ENCODE assay signal across 23 cellular contexts in genomic region chr6:110337481-110337880, GRCh38. TPM values are rescaled to one million over a fixed set of nuclear protein-coding genes. Genes with fewer than 3 reads are reported as not detected.
"Had no signal": no experiment of that assay in that cellular context is flagged by ENCODE, and none has a peak within 500 bp of the region (broad histone marks: within the 10 kb centered on the region; RNA-seq: fewer than 3 reads in every experiment).

No MANE protein-coding gene starts in this region.

- H3K36me3 ChIP-seq: brain microvascular endothelial cell, prostate gland, right atrium auricular region had no signal

- H3K4me3 Mint-ChIP-seq: activated CD4-positive, alpha-beta memory T cell treated with anti-CD3 and anti-CD28 coated beads for 36 hours; activated CD8-positive, alpha-beta memory T cell treated with anti-CD3 and anti-CD28 coated beads, Interleukin-2, amount 10 ng/mL, durations not matched to agents 7 days and 5 days; activated naive CD8-positive, alpha-beta T cell treated with anti-CD3 and anti-CD28 coated beads for 36 hours; central memory CD8-positive, alpha-beta T cell; memory B cell; naive thymus-derived CD8-positive, alpha-beta T cell; stimulated activated naive CD8-positive, alpha-beta T cell treated with anti-CD3 and anti-CD28 coated beads, Interleukin-15, Interleukin-2, amounts not matched to agents 100 ng/mL and 50 ng/mL, for 24 hours; T-cell; type B pancreatic cell; WTC11 had no signal

- H3K4me1 ChIP-seq: prostate gland, right atrium auricular region had no signal

- H3K9me3 Mint-ChIP-seq: activated CD4-positive, alpha-beta memory T cell treated with anti-CD3 and anti-CD28 coated beads for 36 hours; activated naive CD8-positive, alpha-beta T cell treated with anti-CD3 and anti-CD28 coated beads for 36 hours; central memory CD8-positive, alpha-beta T cell; memory B cell; stimulated activated naive CD8-positive, alpha-beta T cell treated with anti-CD3 and anti-CD28 coated beads, Interleukin-15, Interleukin-2, amounts not matched to agents 100 ng/mL and 50 ng/mL, for 24 hours; T-cell; type B pancreatic cell; WTC11 had no signal

- H3K4me3 ChIP-seq: prostate gland, right atrium auricular region, skin epidermis, testis had no signal

- H3K27me3 ChIP-seq: brain microvascular endothelial cell, right atrium auricular region, testis had no signal

- H3K27me3 Mint-ChIP-seq: activated naive CD8-positive, alpha-beta T cell treated with anti-CD3 and anti-CD28 coated beads for 36 hours; central memory CD8-positive, alpha-beta T cell; stimulated activated naive CD8-positive, alpha-beta T cell treated with anti-CD3 and anti-CD28 coated beads, Interleukin-15, Interleukin-2, amounts not matched to agents 100 ng/mL and 50 ng/mL, for 24 hours; type B pancreatic cell had no signal

- H3K9me3 ChIP-seq: prostate gland, right atrium auricular region, testis had no signal

- DNase-seq: activated CD4-positive, alpha-beta memory T cell treated with anti-CD3 and anti-CD28 coated beads for 36 hours; activated CD4-positive, alpha-beta T cell treated with anti-CD3 and anti-CD28 coated beads for 4 hours; activated CD8-positive, alpha-beta memory T cell treated with anti-CD3 and anti-CD28 coated beads, Interleukin-2, amount 10 ng/mL, durations not matched to agents 7 days and 5 days; activated naive CD4-positive, alpha-beta T cell; activated naive CD8-positive, alpha-beta T cell treated with anti-CD3 and anti-CD28 coated beads for 36 hours; aorta; brain microvascular endothelial cell; effector memory CD4-positive, alpha-beta T cell; naive thymus-derived CD8-positive, alpha-beta T cell; stimulated activated CD4-positive, alpha-beta T cell treated with anti-CD3 and anti-CD28 coated beads, Interleukin-15, amount 100 ng/mL, for 24 hours; stimulated activated CD4-positive, alpha-beta T cell treated with anti-CD3 and anti-CD28 coated beads, Interleukin-2, amount 100 ng/mL, for 48 hours; T-cell; testis had no signal

- H3K4me1 Mint-ChIP-seq: activated CD8-positive, alpha-beta memory T cell treated with anti-CD3 and anti-CD28 coated beads, Interleukin-2, amount 10 ng/mL, durations not matched to agents 7 days and 5 days; central memory CD8-positive, alpha-beta T cell had no signal

- H3K27ac Mint-ChIP-seq: activated CD4-positive, alpha-beta memory T cell treated with anti-CD3 and anti-CD28 coated beads for 36 hours; activated CD8-positive, alpha-beta memory T cell treated with anti-CD3 and anti-CD28 coated beads, Interleukin-2, amount 10 ng/mL, durations not matched to agents 7 days and 5 days; activated naive CD8-positive, alpha-beta T cell treated with anti-CD3 and anti-CD28 coated beads for 36 hours; memory B cell; naive thymus-derived CD8-positive, alpha-beta T cell; stimulated activated naive CD8-positive, alpha-beta T cell treated with anti-CD3 and anti-CD28 coated beads, Interleukin-15, Interleukin-2, amounts not matched to agents 100 ng/mL and 50 ng/mL, for 24 hours; T-cell; type B pancreatic cell; WTC11 had no signal

- H3K36me3 Mint-ChIP-seq: activated CD4-positive, alpha-beta memory T cell treated with anti-CD3 and anti-CD28 coated beads for 36 hours; activated CD8-positive, alpha-beta memory T cell treated with anti-CD3 and anti-CD28 coated beads, Interleukin-2, amount 10 ng/mL, durations not matched to agents 7 days and 5 days; activated naive CD8-positive, alpha-beta T cell treated with anti-CD3 and anti-CD28 coated beads for 36 hours; memory B cell; naive thymus-derived CD8-positive, alpha-beta T cell; T-cell; type B pancreatic cell; WTC11 had no signal

- H3K27ac ChIP-seq: brain microvascular endothelial cell, epithelial cell of prostate, prostate gland, right atrium auricular region, skin epidermis, testis had no signal

RNA-seq across cellular contexts. Expression of gene METTL24, which starts 20.7 kb away (rescaled TPM):
- total RNA-seq: activated CD4-positive, alpha-beta memory T cell treated with anti-CD3 and anti-CD28 coated beads for 36 hours; activated CD8-positive, alpha-beta memory T cell treated with anti-CD3 and anti-CD28 coated beads, Interleukin-2, amount 10 ng/mL, durations not matched to agents 7 days and 5 days; osteocyte had no signal
